In the genomic region with DNA sequence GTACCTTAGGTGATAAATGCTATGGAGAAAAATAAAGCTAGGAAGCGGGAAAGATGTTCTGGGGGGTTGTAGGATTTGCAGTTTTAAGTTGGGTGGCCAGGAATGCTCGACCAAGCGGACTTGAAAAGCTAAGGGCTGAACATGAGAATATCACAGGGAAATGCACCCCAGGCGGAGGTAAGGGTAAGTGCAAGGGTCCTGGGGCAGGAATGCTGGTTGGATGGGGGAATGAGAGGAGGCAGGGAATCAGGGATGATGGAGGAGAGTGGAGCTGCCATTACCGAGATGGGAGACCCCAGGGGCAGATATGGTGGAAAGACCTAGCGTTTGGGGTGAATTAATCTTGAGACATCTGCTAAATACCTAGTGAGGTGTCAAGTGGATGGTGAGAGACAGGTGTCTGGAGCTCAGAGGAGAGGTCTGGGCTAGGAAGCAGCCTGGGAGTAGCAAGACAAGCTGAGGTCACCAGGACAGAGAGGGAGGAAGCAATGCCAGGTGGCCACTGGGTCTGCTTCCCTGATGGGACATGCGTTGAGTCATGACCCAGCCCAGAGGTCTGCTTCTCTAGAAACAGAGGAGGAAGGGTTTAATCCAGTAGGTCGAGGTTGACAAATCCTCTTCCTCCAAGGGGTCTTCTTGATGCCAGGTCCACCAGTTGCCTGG, we compare ENCODE assay signal across 1 cellular context.
TF ChIP-seq lines count a peak whose summit lies in the region.

No MANE protein-coding gene starts in this region.

TF ChIP-seq in HEK293, 187 proteins besides CTCF, POLR2A, EP300 and RAD21 (continued from another document):
- TF ChIP-seq, protein P1, sequence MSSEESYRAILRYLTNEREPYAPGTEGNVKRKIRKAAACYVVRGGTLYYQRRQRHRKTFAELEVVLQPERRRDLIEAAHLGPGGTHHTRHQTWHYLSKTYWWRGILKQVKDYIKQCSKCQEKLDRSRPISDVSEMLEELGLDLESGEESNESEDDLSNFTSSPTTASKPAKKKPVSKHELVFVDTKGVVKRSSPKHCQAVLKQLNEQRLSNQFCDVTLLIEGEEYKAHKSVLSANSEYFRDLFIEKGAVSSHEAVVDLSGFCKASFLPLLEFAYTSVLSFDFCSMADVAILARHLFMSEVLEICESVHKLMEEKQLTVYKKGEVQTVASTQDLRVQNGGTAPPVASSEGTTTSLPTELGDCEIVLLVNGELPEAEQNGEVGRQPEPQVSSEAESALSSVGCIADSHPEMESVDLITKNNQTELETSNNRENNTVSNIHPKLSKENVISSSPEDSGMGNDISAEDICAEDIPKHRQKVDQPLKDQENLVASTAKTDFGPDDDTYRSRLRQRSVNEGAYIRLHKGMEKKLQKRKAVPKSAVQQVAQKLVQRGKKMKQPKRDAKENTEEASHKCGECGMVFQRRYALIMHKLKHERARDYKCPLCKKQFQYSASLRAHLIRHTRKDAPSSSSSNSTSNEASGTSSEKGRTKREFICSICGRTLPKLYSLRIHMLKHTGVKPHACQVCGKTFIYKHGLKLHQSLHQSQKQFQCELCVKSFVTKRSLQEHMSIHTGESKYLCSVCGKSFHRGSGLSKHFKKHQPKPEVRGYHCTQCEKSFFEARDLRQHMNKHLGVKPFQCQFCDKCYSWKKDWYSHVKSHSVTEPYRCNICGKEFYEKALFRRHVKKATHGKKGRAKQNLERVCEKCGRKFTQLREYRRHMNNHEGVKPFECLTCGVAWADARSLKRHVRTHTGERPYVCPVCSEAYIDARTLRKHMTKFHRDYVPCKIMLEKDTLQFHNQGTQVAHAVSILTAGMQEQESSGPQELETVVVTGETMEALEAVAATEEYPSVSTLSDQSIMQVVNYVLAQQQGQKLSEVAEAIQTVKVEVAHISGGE (tag by site-specific recombination; conservative IDR thresholded peaks at IDR 0.05; ENCODE audit: low read depth), result no peak
